ENCODE assay signal across 14 cellular contexts in the genomic region with DNA sequence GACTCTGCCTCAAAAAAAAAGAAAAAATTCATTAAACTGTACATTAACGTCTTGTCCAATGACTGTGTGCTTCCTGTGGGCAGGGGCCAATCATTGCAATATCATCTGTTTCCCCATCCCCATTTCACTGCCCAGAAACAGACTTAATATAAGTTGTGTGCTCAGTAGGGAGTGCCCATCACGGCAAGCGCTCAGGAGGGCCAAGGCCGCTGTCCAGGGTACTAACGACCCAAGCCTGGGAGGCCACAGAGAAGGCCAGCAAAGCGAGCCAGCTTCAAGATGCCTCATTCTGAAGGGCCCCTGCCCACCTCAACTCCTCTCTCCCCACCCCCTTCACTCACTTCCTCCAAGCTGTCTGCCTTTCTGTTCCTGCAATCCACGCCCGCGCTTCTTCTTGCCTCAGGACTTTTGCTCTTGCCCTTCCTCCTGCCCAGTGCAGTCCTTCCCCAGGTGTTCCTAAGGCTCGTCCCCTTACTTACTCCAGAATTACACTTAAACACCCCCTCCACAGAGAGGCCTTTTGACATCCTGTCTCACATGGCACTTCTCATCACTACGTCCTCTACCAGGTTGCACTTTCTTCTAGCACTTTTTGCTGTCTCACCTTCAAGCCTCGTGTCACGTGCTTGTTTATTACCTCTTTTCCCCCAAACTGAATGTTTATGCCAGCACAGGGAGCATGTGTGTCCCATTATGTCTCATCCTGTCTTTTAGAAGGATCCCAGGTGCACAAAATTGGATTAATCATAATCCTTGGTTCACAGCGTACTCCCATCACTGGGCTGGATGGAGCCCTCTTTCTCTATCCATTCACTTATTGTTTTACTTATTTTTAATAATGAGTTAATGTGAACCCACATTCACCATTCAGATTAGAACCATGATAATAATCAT. TPM values are rescaled to one million over a fixed set of nuclear protein-coding genes. Genes with fewer than 3 reads are reported as not detected.
DNase-seq lines count a peak whose midpoint lies in the region; ATAC-seq and TF ChIP-seq lines count a peak whose summit lies in the region.
"Had no signal": no experiment of that assay in that cellular context is flagged by ENCODE, and none has a peak within 500 bp of the region (broad histone marks: within the 10 kb centered on the region; RNA-seq: fewer than 3 reads in every experiment).

No MANE protein-coding gene starts in this region.

- H3F3A ChIP-seq in PC-3 (ENCODE audit: low read length, unreplicated experiment), result no peaks in the 10 kb centered on the region

- DNase-seq in NCI-H82 (lab: John Stamatoyannopoulos, UW), result peak; percentile 81
- DNase-seq in NCI-H82 treated with DMSO at 0.1 percent for 48 hours (lab: John Stamatoyannopoulos, UW; ENCODE audit: unreplicated experiment), result no peak
- DNase-seq in PC-3, result peak; percentile 28
- DNase-seq in endothelial cell (ENCODE audit: low spot score), result peak; percentile 80
- DNase-seq in osteoblast (ENCODE audit: insufficient read length, low spot score, missing footprints), result peak; percentile 66
- no peak for DNase-seq in C1 segment of cervical spinal cord (lab: John Stamatoyannopoulos, UW)
- no peak for DNase-seq in GM19238 (ENCODE audit: insufficient read length, low spot score)
- no peak for DNase-seq in DMS 273 (lab: John Stamatoyannopoulos, UW; ENCODE audit: unreplicated experiment)
- DNase-seq: 8988T; activated B cell treated with CpG ODN at 0.5 μM for 24 hours; activated naive CD4-positive, alpha-beta T cell treated with anti-CD3 and anti-CD28 coated beads, Interleukin-2, amount 50 U/mL, for 16 hours; effector CD8-positive, alpha-beta T cell; HFFc6; stimulated activated CD4-positive, alpha-beta T cell treated with anti-CD3 and anti-CD28 coated beads, Interleukin-2, amount 100 ng/mL, for 24 hours had no signal

- no peak overlapping the region for H3K27ac Mint-ChIP-seq in endothelial cell (ENCODE audit: unreplicated experiment)
- H3K27ac Mint-ChIP-seq: activated B cell treated with CpG ODN at 0.5 μM for 24 hours, HFFc6 had no signal

- H3K27me3 Mint-ChIP-seq in endothelial cell (ENCODE audit: unreplicated experiment), result peaks cover 11% of the 10 kb centered on the region
- H3K27me3 Mint-ChIP-seq: activated B cell treated with CpG ODN at 0.5 μM for 24 hours had no signal

- no peaks in the 10 kb centered on the region for H3K27me3 ChIP-seq in PC-3 (ENCODE audit: low read length)
- peaks cover 19% of the 10 kb centered on the region for H3K27me3 ChIP-seq in osteoblast (ENCODE audit: insufficient read depth, low read length)

- H3K4me2 ChIP-seq in PC-3 (ENCODE audit: low read length) (no peak overlapping the region), osteoblast (ENCODE audit: insufficient read depth, low read length) (no peak overlapping the region)

- ATAC-seq in PC-3, result no peak

- H3K36me3 ChIP-seq in PC-3 (ENCODE audit: low read depth, low read length), result no peaks in the 10 kb centered on the region
- no peaks in the 10 kb centered on the region for H3K36me3 ChIP-seq in osteoblast (ENCODE audit: insufficient read depth, low read length)

- H3K4me3 ChIP-seq in PC-3 (ENCODE audit: low read length) (no peak overlapping the region), osteoblast (ENCODE audit: insufficient read depth, low read length) (no peak overlapping the region)

- H4K20me1 ChIP-seq in PC-3 (ENCODE audit: low read length), result no peaks in the 10 kb centered on the region
- H4K20me1 ChIP-seq in osteoblast (ENCODE audit: insufficient read depth, low read length), result peaks cover 10% of the 10 kb centered on the region

- no peak overlapping the region for H3K4me3 Mint-ChIP-seq in endothelial cell (ENCODE audit: unreplicated experiment)
- H3K4me3 Mint-ChIP-seq: activated B cell treated with CpG ODN at 0.5 μM for 24 hours, HFFc6 had no signal

- peaks cover 4% of the 10 kb centered on the region for H3K36me3 Mint-ChIP-seq in endothelial cell (ENCODE audit: low read depth, unreplicated experiment)

- no peaks in the 10 kb centered on the region for H3K9me3 Mint-ChIP-seq in endothelial cell (ENCODE audit: unreplicated experiment)
- H3K9me3 Mint-ChIP-seq: activated B cell treated with CpG ODN at 0.5 μM for 24 hours, HFFc6 had no signal

- intact Hi-C loops in PC-3 (cut with micrococcal nuclease), result no loop called here

- H3K4me1 ChIP-seq in PC-3 (ENCODE audit: insufficient read depth, low read length) (no peaks in the 10 kb centered on the region), osteoblast (ENCODE audit: insufficient read depth, low read length) (no peaks in the 10 kb centered on the region)

- TF ChIP-seq CTCF in PC-3 (conservative IDR thresholded peaks at IDR 0.05; ENCODE audit: low read depth, low read length) (no peak), endothelial cell (IDR thresholded peaks at IDR 0.05; ENCODE audit: unreplicated experiment) (no peak), osteoblast (IDR thresholded peaks at IDR 0.05; ENCODE audit: extremely low read depth, low read depth, low read length) (no peak)

- H3K9me2 ChIP-seq in PC-3 (replicated peaks; ENCODE audit: low read length), result no peaks in the 10 kb centered on the region

- POLR2A ChIA-PET in PC-3 (lab: Charles Lee; ENCODE audit: unreplicated experiment), result no interaction called here

- no peaks in the 10 kb centered on the region for H3K9me3 ChIP-seq in PC-3 (ENCODE audit: low read length)
- H3K9me3 ChIP-seq in osteoblast (ENCODE audit: low read depth, low read length), result no peaks in the 10 kb centered on the region

- no TSS peak for BruUV-seq in PC-3 (replicated peaks; lab: Mats Ljungman, UMichigan)

- no peak overlapping the region for H3K9ac ChIP-seq in PC-3 (ENCODE audit: low read length)

- H3K27ac ChIP-seq in PC-3 (ENCODE audit: low read length) (no peak overlapping the region), osteoblast (ENCODE audit: low read depth, low read length) (no peak overlapping the region)

- CTCF ChIA-PET in PC-3 (lab: Charles Lee), result interaction anchor here (0.5 kb wide), 1 partner anchor 33 kb away, joined by 3 read pairs; no protein-coding TSS in a partner anchor

- H3K4me1 Mint-ChIP-seq in endothelial cell (ENCODE audit: unreplicated experiment), result no peaks in the 10 kb centered on the region

- H3K79me2 ChIP-seq in PC-3 (ENCODE audit: low read length) (no peaks in the 10 kb centered on the region), osteoblast (ENCODE audit: insufficient read depth, low read length) (no peaks in the 10 kb centered on the region)

- H2AFZ ChIP-seq in PC-3 (ENCODE audit: low read length), result no peak overlapping the region
- no peak overlapping the region for H2AFZ ChIP-seq in osteoblast (ENCODE audit: low read length)

RNA-seq across cellular contexts. Expression of gene POU2F2, which starts 11.3 kb away (rescaled TPM):
- total RNA-seq in PC-3 (2014; rRNA removed) (1.4 and 2.4 TPM in 2 replicates), endothelial cell (ENCODE audit: unreplicated experiment) (5.7 TPM), osteoblast (under 0.01 and 0.88 TPM in 2 replicates)

Comparison
In these comparisons a context has a peak if more than half of its experiments do, and no peak if none do; other contexts are left out.
1. DNase-seq: peak in NCI-H82 (single experiment), PC-3 (single experiment), endothelial cell (single experiment) and osteoblast (single experiment); none in NCI-H82 treated with DMSO at 0.1 percent for 48 hours (single experiment), C1 segment of cervical spinal cord (0 of 14), GM19238 (single experiment) and DMS 273 (single experiment).